Comparison of ENCODE assay signal across 15 cellular contexts in genomic region chr2:234873828-234874173, GRCh38.
DNase-seq lines count a peak whose midpoint lies in the region; ATAC-seq, FAIRE-seq and TF ChIP-seq lines count a peak whose summit lies in the region.
"Had no signal": no experiment of that assay in that cellular context is flagged by ENCODE, and none has a peak within 500 bp of the region (broad histone marks: within the 10 kb centered on the region; RNA-seq: fewer than 3 reads in every experiment).

No MANE protein-coding gene starts in this region.

- H3K27ac ChIP-seq in kidney (ENCODE audit: low read depth in 2 of 2, low read length in 2 of 2), result no peak overlapping the region
- H3K27ac ChIP-seq in suprapubic skin, result peak overlapping the region; percentile 64
- H3K27ac ChIP-seq: tibial nerve had no signal

- no peak for TF ChIP-seq EP300 in suprapubic skin (IDR thresholded peaks at IDR 0.05)

- 51% methylated on average over 6 of the region's 6 CpGs for WGBS in suprapubic skin

- H3K9ac ChIP-seq in kidney (ENCODE audit: low read length in 2 of 2), result no peak overlapping the region

- H3K36me3 ChIP-seq in kidney (ENCODE audit: control insufficient read depth in 1 of 2, insufficient read depth in 2 of 2, low read length in 2 of 2), result no peaks in the 10 kb centered on the region
- no peaks in the 10 kb centered on the region for H3K36me3 ChIP-seq in suprapubic skin
- H3K36me3 ChIP-seq: tibial nerve had no signal

- no peaks in the 10 kb centered on the region for H3K9me3 ChIP-seq in kidney (ENCODE audit: control insufficient read depth in 1 of 2, low read length in 2 of 2)
- no peaks in the 10 kb centered on the region for H3K9me3 ChIP-seq in suprapubic skin
- H3K9me3 ChIP-seq: body of pancreas, tibial nerve had no signal

- no peak for ATAC-seq in GM19452 (IDR thresholded peaks at IDR 0.05; ENCODE audit: unreplicated experiment)
- ATAC-seq: activated CD8-positive, alpha-beta T cell treated with anti-CD3 and anti-CD28 coated beads for 36 hours; body of pancreas had no signal

- H3K4me3 ChIP-seq in kidney (ENCODE audit: low read length in 2 of 2) (no peak overlapping the region), suprapubic skin (no peak overlapping the region)
- H3K4me3 ChIP-seq: body of pancreas, tibial nerve had no signal

- DNase-seq in HCEC 1CT (peak; percentile 54), kidney (peak; percentile 79), suprapubic skin (ENCODE audit: low spot score in 2 of 2) (no peak), NCI-H2227 treated with DMSO at 0.1 percent for 48 hours (lab: John Stamatoyannopoulos, UW) (no peak), HK-2 (ENCODE audit: unreplicated experiment) (no peak), T-helper 2 cell (no peak)
- DNase-seq: activated CD8-positive, alpha-beta T cell treated with anti-CD3 and anti-CD28 coated beads for 36 hours; NCI-H1048; posterior cingulate gyrus; stimulated activated CD8-positive, alpha-beta memory T cell treated with anti-CD3 and anti-CD28 coated beads, Interleukin-4, amount 100 ng/mL, for 48 hours had no signal

- TF ChIP-seq POLR2A in suprapubic skin (IDR thresholded peaks at IDR 0.05), result no peak

- TF ChIP-seq CTCF in kidney (IDR thresholded peaks at IDR 0.05; ENCODE audit: borderline replicate concordance, extremely low read depth, insufficient read depth) (no peak), suprapubic skin (IDR thresholded peaks at IDR 0.05) (no peak)

- H3K27me3 ChIP-seq in suprapubic skin, result no peaks in the 10 kb centered on the region
- H3K27me3 ChIP-seq: body of pancreas, tibial nerve had no signal

- FAIRE-seq in endometrium (lab: Jason Lieb, UNC) (peak; percentile 45), kidney (lab: Jason Lieb, UNC) (no peak)
- FAIRE-seq: TTC549 had no signal

- no peaks in the 10 kb centered on the region for H3K4me1 ChIP-seq in kidney (ENCODE audit: control insufficient read depth in 1 of 2, insufficient read depth in 1 of 2, low read depth in 1 of 2, low read length in 2 of 2)
- no peaks in the 10 kb centered on the region for H3K4me1 ChIP-seq in suprapubic skin
- H3K4me1 ChIP-seq: tibial nerve had no signal

- intact Hi-C loops in kidney (cut with DNase I), result no loop called here

Comparison
In these comparisons a context has a peak if more than half of its experiments do, and no peak if none do; other contexts are left out.
1. DNase-seq: peak in HCEC 1CT (single experiment) and kidney (single experiment); none in suprapubic skin (0 of 2), NCI-H2227 treated with DMSO at 0.1 percent for 48 hours (single experiment), HK-2 (single experiment) and T-helper 2 cell (0 of 5).